In genomic region chr7:102520797-102521196, GRCh38 we compare ENCODE assay signal across 11 cellular contexts. TPM values are rescaled to one million over a fixed set of nuclear protein-coding genes. Genes with fewer than 3 reads are reported as not detected.
"Had no signal": no experiment of that assay in that cellular context is flagged by ENCODE, and none has a peak within 500 bp of the region (broad histone marks: within the 10 kb centered on the region; RNA-seq: fewer than 3 reads in every experiment).

No MANE protein-coding gene starts in this region.

RNA-seq across cellular contexts. Expression of gene UPK3BL2, which starts 22.7 kb away (rescaled TPM):
- total RNA-seq: smooth muscle cell had no signal

RNA-seq across cellular contexts. Expression of gene SPDYE2, which starts 30.2 kb away (rescaled TPM):
- total RNA-seq: occipital lobe, osteoblast, progenitor cell of endocrine pancreas, psoas muscle, right cardiac atrium, sigmoid colon, smooth muscle cell, transverse colon, upper lobe of right lung, uterus had no signal
- polyA plus RNA-seq: neural cell had no signal
